20 cellular contexts compared by ENCODE assay signal in the genomic region with DNA sequence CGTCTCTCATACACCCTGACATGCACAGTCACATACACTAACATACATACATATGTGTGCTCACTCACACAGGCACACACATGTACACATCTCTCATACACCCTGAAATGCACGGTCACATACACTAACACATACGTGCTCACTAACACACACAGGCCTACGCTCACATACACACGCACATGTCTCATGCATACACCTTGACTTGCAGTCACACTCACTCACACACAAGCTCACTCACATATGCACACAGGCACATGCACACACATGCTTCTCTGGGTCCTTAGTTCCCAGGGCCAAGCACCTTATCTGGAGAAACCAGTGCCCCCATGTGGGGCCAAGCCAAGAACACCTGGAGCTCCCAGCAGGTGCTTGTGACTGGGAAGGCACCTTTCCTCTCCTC.
"Had no signal": no experiment of that assay in that cellular context is flagged by ENCODE, and none has a peak within 500 bp of the region (broad histone marks: within the 10 kb centered on the region; RNA-seq: fewer than 3 reads in every experiment).

No MANE protein-coding gene starts in this region.

- H3K27ac ChIP-seq: coronary artery, esophagus squamous epithelium, prostate gland, right atrium auricular region, sigmoid colon, thoracic aorta, tibial nerve, upper lobe of left lung had no signal

- H3K4me1 ChIP-seq: esophagus squamous epithelium, prostate gland, right atrium auricular region, tibial nerve, upper lobe of left lung had no signal

- H3K4me3 ChIP-seq: coronary artery, esophagus squamous epithelium, lung, prostate gland, right atrium auricular region, sigmoid colon, thoracic aorta, tibial nerve, upper lobe of left lung had no signal

- H3K27ac Mint-ChIP-seq: memory B cell; natural killer cell; stimulated activated memory B cell treated with anti-CD40 and anti-IgM and Interleukin-4, amounts not matched to agents 10 μg/mL and 1 μg/mL and 100 μg/mL, for 72 hours; stimulated activated naive CD8-positive, alpha-beta T cell treated with anti-CD3 and anti-CD28 coated beads, Interleukin-15, Interleukin-2, amounts not matched to agents 100 ng/mL and 50 ng/mL, for 24 hours had no signal

- FAIRE-seq: keratinocyte had no signal

- H3K4me3 Mint-ChIP-seq: memory B cell; natural killer cell; stimulated activated memory B cell treated with anti-CD40 and anti-IgM and Interleukin-4, amounts not matched to agents 10 μg/mL and 1 μg/mL and 100 μg/mL, for 72 hours; stimulated activated naive CD8-positive, alpha-beta T cell treated with anti-CD3 and anti-CD28 coated beads, Interleukin-15, Interleukin-2, amounts not matched to agents 100 ng/mL and 50 ng/mL, for 24 hours had no signal

- H3K36me3 ChIP-seq: esophagus squamous epithelium, prostate gland, right atrium auricular region, thoracic aorta, tibial nerve, upper lobe of left lung had no signal

- ATAC-seq: natural killer cell; stimulated activated memory B cell treated with anti-CD40 and anti-IgM and Interleukin-4, amounts not matched to agents 10 μg/mL and 1 μg/mL and 100 μg/mL, for 72 hours had no signal

- H3K36me3 Mint-ChIP-seq: memory B cell; natural killer cell; stimulated activated memory B cell treated with anti-CD40 and anti-IgM and Interleukin-4, amounts not matched to agents 10 μg/mL and 1 μg/mL and 100 μg/mL, for 72 hours had no signal

- H3K9me3 ChIP-seq: esophagus squamous epithelium, prostate gland, right atrium auricular region, sigmoid colon, thoracic aorta, tibial nerve, upper lobe of left lung had no signal

- H3K9me3 Mint-ChIP-seq: memory B cell; natural killer cell; stimulated activated memory B cell treated with anti-CD40 and anti-IgM and Interleukin-4, amounts not matched to agents 10 μg/mL and 1 μg/mL and 100 μg/mL, for 72 hours; stimulated activated naive CD8-positive, alpha-beta T cell treated with anti-CD3 and anti-CD28 coated beads, Interleukin-15, Interleukin-2, amounts not matched to agents 100 ng/mL and 50 ng/mL, for 24 hours had no signal

- H3K27me3 ChIP-seq: right atrium auricular region, sigmoid colon, upper lobe of left lung had no signal

- DNase-seq: dermis blood vessel endothelial cell; effector memory CD4-positive, alpha-beta T cell; erythroblast; esophagus squamous epithelium; foreskin melanocyte; natural killer cell; sigmoid colon; stimulated activated CD4-positive, alpha-beta T cell treated with anti-CD3 and anti-CD28 coated beads, Interleukin-2, amount 100 ng/mL, for 24 hours; stimulated activated CD4-positive, alpha-beta T cell treated with anti-CD3 and anti-CD28 coated beads, Interleukin-4, amount 100 ng/mL, for 24 hours; upper lobe of left lung had no signal
